ENCODE assay signal across 8 cellular contexts in the genomic region with DNA sequence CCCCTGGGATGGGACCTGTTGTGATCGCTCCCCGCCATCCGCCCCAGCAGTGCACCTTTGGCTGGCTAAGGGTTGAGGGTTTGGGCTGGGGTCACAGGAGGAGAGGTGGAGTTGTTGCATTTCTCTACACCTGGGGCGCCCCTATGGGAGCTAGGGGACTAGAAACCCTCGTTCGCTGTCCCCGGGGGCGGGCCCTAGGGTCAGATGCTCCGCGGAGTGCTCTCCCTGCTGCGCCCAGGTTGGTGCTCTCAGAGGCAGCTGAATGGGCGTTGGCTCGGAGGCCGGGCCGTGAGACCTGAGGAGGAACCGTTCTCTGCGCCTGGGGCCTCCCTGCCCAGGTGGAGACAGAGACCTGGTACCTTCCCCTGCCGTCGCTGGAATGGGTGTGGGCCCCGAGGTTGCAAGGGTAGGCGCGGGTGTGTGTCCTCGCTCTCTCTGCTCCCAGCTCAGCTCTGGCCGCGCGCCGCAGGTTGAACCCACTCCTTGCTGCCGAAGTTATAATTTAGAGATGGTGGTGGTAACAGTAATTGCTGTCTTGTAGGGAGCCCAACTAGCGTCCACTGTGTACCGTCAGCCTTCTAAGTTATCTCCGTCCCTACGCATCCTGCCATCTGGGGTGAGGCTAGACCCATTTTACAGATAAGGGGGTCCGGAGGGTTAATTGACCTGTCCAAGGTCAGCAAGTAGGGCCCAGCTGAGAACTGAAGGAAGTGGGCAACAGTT. TPM values are rescaled to one million over a fixed set of nuclear protein-coding genes. Genes with fewer than 3 reads are reported as not detected.
A peak's percentile ranks its signal among the peaks of the same experiment; 100 is the strongest.
DNase-seq lines count a peak whose midpoint lies in the region; ATAC-seq, FAIRE-seq and TF ChIP-seq lines count a peak whose summit lies in the region.

No MANE protein-coding gene starts in this region.

- in situ Hi-C loops in GM12878 (cut with MboI): no loop called here

- H3K27me3 ChIP-seq in GM12878 (replicated peaks in 1 of 2; ENCODE audit: control insufficient read depth in 2 of 2, insufficient read depth in 2 of 2, low read length in 1 of 2) (no peaks in the 10 kb centered on the region), kidney epithelial cell (ENCODE audit: control insufficient read depth, insufficient read depth, low read length) (no peaks in the 10 kb centered on the region)

- SMC1A ChIA-PET in GM12878 (lab: Charles Lee; ENCODE audit: uncharacterized antibody, unreplicated experiment): interaction anchor here (0.7 to 9.7 kb wide), 24 partner anchors 8 to 186 kb away, joined by 3 to 135 read pairs (median 6); no protein-coding TSS in a partner anchor

- ATAC-seq in GM21390 (IDR thresholded peaks at IDR 0.05; ENCODE audit: unreplicated experiment) (peak; percentile 29), GM12878 (peak; percentile 65), HG03095 (IDR thresholded peaks at IDR 0.05; ENCODE audit: unreplicated experiment) (no peak), HG02610 (IDR thresholded peaks at IDR 0.05; ENCODE audit: unreplicated experiment) (no peak)

- no peaks in the 10 kb centered on the region for H3K9me3 ChIP-seq in GM12878 (replicated peaks; ENCODE audit: control insufficient read depth, insufficient read depth, low read length)

- 32% methylated on average over 32 of the region's 33 CpGs for WGBS in GM12878 (ENCODE audit: insufficient coverage, insufficient replicate concordance, low lambda C conversion rate, missing lambda C conversion rate)

- no peak for TF ChIP-seq RAD21 in GM12878 (IDR thresholded peaks at IDR 0.05; ENCODE audit: insufficient read depth, low read depth, low read length)

- no peak for TF ChIP-seq EP300 in GM12878 (IDR thresholded peaks at IDR 0.05; ENCODE audit: borderline replicate concordance in 1 of 2, control insufficient read depth in 1 of 2, low read depth in 2 of 2, low read length in 2 of 2)

- H3K79me2 ChIP-seq in GM12878 (ENCODE audit: control insufficient read depth, insufficient read depth, low read length): peaks cover 22% of the 10 kb centered on the region

- no peak for FAIRE-seq in GM12878 (lab: Jason Lieb, UNC)

- no peaks in the 10 kb centered on the region for H4K20me1 ChIP-seq in GM12878 (ENCODE audit: control insufficient read depth, insufficient read depth)

- H3K36me3 ChIP-seq in GM12878 (ENCODE audit: control insufficient read depth in 2 of 2, insufficient read depth in 2 of 2, low read length in 1 of 2): no peaks in the 10 kb centered on the region
- no peaks in the 10 kb centered on the region for H3K36me3 ChIP-seq in kidney epithelial cell (ENCODE audit: control insufficient read depth, insufficient read depth, low read length)

- peak overlapping the region; percentile 75 for H3K9ac ChIP-seq in GM12878 (ENCODE audit: control insufficient read depth, insufficient read depth, low read length)

- H3K27ac ChIP-seq in RWPE1: peak overlapping the region; percentile 84
- H3K27ac ChIP-seq in GM12878 (ENCODE audit: control insufficient read depth, insufficient read depth): no peak overlapping the region

- POLR2A ChIA-PET in RWPE1 (lab: Yijun Ruan, JAX; ENCODE audit: low non-redundant PET) (no interaction called here), GM12878 (lab: Charles Lee) (interaction anchor here (0.5 to 2.5 kb wide), 10 partner anchors 9 to 549 kb away, joined by 3 to 11 read pairs (median 4); partner anchors contain the start of genes HTD2 and RPP14)

- peak overlapping the region; percentile 98 for H3K4me3 ChIP-seq in AG09309 (ENCODE audit: control insufficient read depth, low read depth, low read length)
- H3K4me3 ChIP-seq in GM12878: peak overlapping the region; percentile 77
- peak overlapping the region; percentile 100 for H3K4me3 ChIP-seq in kidney epithelial cell (ENCODE audit: low read depth, low read length)

- intact Hi-C loops in GM12878 (cut with micrococcal nuclease; ENCODE audit: unreplicated experiment): loop anchor here (2.0 to 10.0 kb wide), 2 partner anchors 76 to 296 kb away; partner anchors contain the start of genes HTD2 and RPP14

- RAD21 ChIA-PET in GM12878 (lab: Charles Lee; ENCODE audit: unreplicated experiment): interaction anchor here (0.6 to 8.9 kb wide), 24 partner anchors 8 to 297 kb away, joined by 3 to 110 read pairs (median 6); partner anchors contain the start of genes HTD2 and RPP14

- H3K4me2 ChIP-seq in GM12878 (ENCODE audit: control insufficient read depth, insufficient read depth): peak overlapping the region; percentile 92

- DNase-seq in AG09309 (ENCODE audit: low read depth): no peak
- DNase-seq in RWPE1 (ENCODE audit: low spot score): no peak
- DNase-seq in GM12878 (ENCODE audit: low read depth, low spot score): no peak
- no peak for DNase-seq in kidney epithelial cell (ENCODE audit: low read depth)
- DNase-seq in stimulated activated CD4-positive, alpha-beta T cell treated with anti-CD3 and anti-CD28 coated beads, TNF-alpha, amount 100 ng/mL, for 4 hours (ENCODE audit: low read depth in 3 of 3): peak in 2 of 3 experiments; percentile 13 to 19

- peak overlapping the region; percentile 99 for H2AFZ ChIP-seq in GM12878 (ENCODE audit: control insufficient read depth, low read depth, low read length)

- BruUV-seq in GM12878 (replicated peaks; lab: Mats Ljungman, UMichigan): no TSS peak

- TF ChIP-seq POLR2A in GM12878 (IDR thresholded peaks at IDR 0.05; ENCODE audit: low read depth, low read length): no peak

- CTCF ChIA-PET in RWPE1 (lab: Yijun Ruan, JAX): interaction anchor here (0.6 to 1.5 kb wide), 6 partner anchors 12 to 426 kb away, joined by 3 to 5 read pairs (median 3); no protein-coding TSS in a partner anchor
- CTCF ChIA-PET in GM12878 (lab: Yijun Ruan, JAX): interaction anchor here (0.6 to 9.0 kb wide), 35 partner anchors 10 to 325 kb away, joined by 3 to 88 read pairs (median 4); partner anchors contain the start of gene DNASE1L3

- TF ChIP-seq CTCF in AG09309 (IDR thresholded peaks at IDR 0.05; ENCODE audit: control insufficient read depth, insufficient read depth, low read depth, low read length, missing control alignments) (no peak), RWPE1 (conservative IDR thresholded peaks at IDR 0.05; ENCODE audit: low read depth) (no peak), GM12878 (IDR thresholded peaks at IDR 0.05 in 2 of 3, conservative IDR thresholded peaks at IDR 0.05 in 1 of 3; ENCODE audit: control insufficient read depth in 2 of 3, extremely low read depth in 1 of 3, insufficient read depth in 1 of 3, low read depth in 3 of 3, low read length in 3 of 3) (no peak), kidney epithelial cell (IDR thresholded peaks at IDR 0.05; ENCODE audit: insufficient read depth, low read length, poor library complexity, severe bottlenecking) (no peak)

- H3K4me1 ChIP-seq in GM12878 (ENCODE audit: control insufficient read depth, insufficient read depth, low read length): peaks cover 16% of the 10 kb centered on the region

TF ChIP-seq in GM12878, 131 proteins besides CTCF, POLR2A, EP300 and RAD21 (continues in another document):
- peak; percentile 48; the same call in 1 of the 2 replicates for TF ChIP-seq NFXL1 (IDR thresholded peaks at IDR 0.05; ENCODE audit: borderline replicate concordance)
- TF ChIP-seq ATF7 (IDR thresholded peaks at IDR 0.05; ENCODE audit: low read depth): no peak
- TF ChIP-seq, protein P1, sequence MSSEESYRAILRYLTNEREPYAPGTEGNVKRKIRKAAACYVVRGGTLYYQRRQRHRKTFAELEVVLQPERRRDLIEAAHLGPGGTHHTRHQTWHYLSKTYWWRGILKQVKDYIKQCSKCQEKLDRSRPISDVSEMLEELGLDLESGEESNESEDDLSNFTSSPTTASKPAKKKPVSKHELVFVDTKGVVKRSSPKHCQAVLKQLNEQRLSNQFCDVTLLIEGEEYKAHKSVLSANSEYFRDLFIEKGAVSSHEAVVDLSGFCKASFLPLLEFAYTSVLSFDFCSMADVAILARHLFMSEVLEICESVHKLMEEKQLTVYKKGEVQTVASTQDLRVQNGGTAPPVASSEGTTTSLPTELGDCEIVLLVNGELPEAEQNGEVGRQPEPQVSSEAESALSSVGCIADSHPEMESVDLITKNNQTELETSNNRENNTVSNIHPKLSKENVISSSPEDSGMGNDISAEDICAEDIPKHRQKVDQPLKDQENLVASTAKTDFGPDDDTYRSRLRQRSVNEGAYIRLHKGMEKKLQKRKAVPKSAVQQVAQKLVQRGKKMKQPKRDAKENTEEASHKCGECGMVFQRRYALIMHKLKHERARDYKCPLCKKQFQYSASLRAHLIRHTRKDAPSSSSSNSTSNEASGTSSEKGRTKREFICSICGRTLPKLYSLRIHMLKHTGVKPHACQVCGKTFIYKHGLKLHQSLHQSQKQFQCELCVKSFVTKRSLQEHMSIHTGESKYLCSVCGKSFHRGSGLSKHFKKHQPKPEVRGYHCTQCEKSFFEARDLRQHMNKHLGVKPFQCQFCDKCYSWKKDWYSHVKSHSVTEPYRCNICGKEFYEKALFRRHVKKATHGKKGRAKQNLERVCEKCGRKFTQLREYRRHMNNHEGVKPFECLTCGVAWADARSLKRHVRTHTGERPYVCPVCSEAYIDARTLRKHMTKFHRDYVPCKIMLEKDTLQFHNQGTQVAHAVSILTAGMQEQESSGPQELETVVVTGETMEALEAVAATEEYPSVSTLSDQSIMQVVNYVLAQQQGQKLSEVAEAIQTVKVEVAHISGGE (CRISPR knock-in tag; IDR thresholded peaks at IDR 0.05): no peak
- TF ChIP-seq EZH2 (IDR thresholded peaks at IDR 0.05; ENCODE audit: borderline replicate concordance, control insufficient read depth, low read depth, low read length): no peak
- no peak for TF ChIP-seq WRNIP1 (IDR thresholded peaks at IDR 0.05; ENCODE audit: borderline replicate concordance, low read depth, low read length)
- no peak for TF ChIP-seq HCFC1 (IDR thresholded peaks at IDR 0.05; ENCODE audit: low read length)
- peak; percentile 27 for TF ChIP-seq MEF2B (IDR thresholded peaks at IDR 0.05; ENCODE audit: partially characterized antibody, poor library complexity, severe bottlenecking)

RNA-seq across cellular contexts. Expression of gene FLNB, which starts 1.0 kb away (rescaled TPM):
- total RNA-seq in GM12878 (2013; cell fraction: nucleolus; rRNA removed): 317 and 324 TPM in 2 replicates
- 41.3 and 44.1 TPM in 2 replicates for total RNA-seq in GM12878 (2014; rRNA removed)
- total RNA-seq in GM12878 (2014; rRNA removed; fragmentation: Illumina TruSeq; extraction: Trizol): 28.7 and 29.8 TPM in 2 replicates
- 51.8 and 58.1 TPM in 2 replicates for total RNA-seq in GM12878 (2021)
- polyA plus RNA-seq in GM12878 (2011; ENCODE audit: low read depth): 21.1 TPM
- polyA plus RNA-seq in GM12878 (2011; rRNA removed): 29.9 and 40.9 TPM in 2 replicates
- polyA plus RNA-seq in GM12878 (2011; cell fraction: cytosol; rRNA removed): 58.3 and 60.6 TPM in 2 replicates
- 205 and 415 TPM in 2 replicates for polyA plus RNA-seq in GM12878 (2011; cell fraction: nucleus; rRNA removed)
- polyA plus RNA-seq in GM12878 (2012): 28.7 and 30.9 TPM in 2 replicates
- polyA plus RNA-seq in GM12878 (2014; fragmentation: Illumina TruSeq; extraction: Trizol): 32.3 and 33.1 TPM in 2 replicates
- 10 to 100 TPM; 13.6 to 15.8 TPM for polyA plus RNA-seq in GM12878 (2014; fragmentation: Nextera tagmentation; extraction: Ambion mirVana)
- 22.9 and 26.4 TPM in 2 replicates for polyA plus RNA-seq in GM12878 (2014; rRNA removed)
- 10 to 100 TPM; 18.9 to 20.3 TPM for polyA plus RNA-seq in GM12878 (2016; fragmentation: Nextera tagmentation; extraction: Ambion mirVana)
- polyA minus RNA-seq in GM12878 (2011; rRNA and poly(A)+ RNA removed): 153 and 195 TPM in 2 replicates
- 90.3 and 94.3 TPM in 2 replicates for polyA minus RNA-seq in GM12878 (2011; cell fraction: cytosol; rRNA and poly(A)+ RNA removed)
- 105 and 299 TPM in 2 replicates for polyA minus RNA-seq in GM12878 (2011; cell fraction: nucleus; rRNA and poly(A)+ RNA removed)
- 536 and 566 TPM in 2 replicates for total RNA-seq in kidney epithelial cell

Comparison
In these comparisons a context has a peak if more than half of its experiments do, and no peak if none do; other contexts are left out.
1. DNase-seq: peak in stimulated activated CD4-positive, alpha-beta T cell treated with anti-CD3 and anti-CD28 coated beads, TNF-alpha, amount 100 ng/mL, for 4 hours (2 of 3); none in AG09309 (single experiment), RWPE1 (single experiment), GM12878 (single experiment) and kidney epithelial cell (single experiment).
2. ATAC-seq: peak in GM21390 (single experiment) and GM12878 (single experiment); none in HG03095 (single experiment) and HG02610 (single experiment).
3. Peak in every context shown above with its lines, with median percentiles within 50 percentile points of each other: H3K4me3 ChIP-seq.